Comparison of ENCODE assay signal across 28 cellular contexts in genomic region chr4:108828620-108829019, GRCh38.
DNase-seq lines count a peak whose midpoint lies in the region; ATAC-seq and TF ChIP-seq lines count a peak whose summit lies in the region.
"Had no signal": no experiment of that assay in that cellular context is flagged by ENCODE, and none has a peak within 500 bp of the region (broad histone marks: within the 10 kb centered on the region; RNA-seq: fewer than 3 reads in every experiment).

No MANE protein-coding gene starts in this region.

- TF ChIP-seq CTCF in mucosa of descending colon (IDR thresholded peaks at IDR 0.05): no peak

- peaks cover 3% of the 10 kb centered on the region for H3K4me1 ChIP-seq in mucosa of descending colon (ENCODE audit: low read depth)

- DNase-seq in NCI-H748 (lab: John Stamatoyannopoulos, UW; ENCODE audit: unreplicated experiment) (peak; percentile 16), NCI-H748 treated with DMSO at 0.1 percent for 48 hours (lab: John Stamatoyannopoulos, UW) (no peak), NCI-H1092 treated with DMSO at 0.1 percent for 48 hours (lab: John Stamatoyannopoulos, UW) (peak; percentile 17), dermis blood vessel endothelial cell (peak; percentile 15), mucosa of descending colon (peak in 1 of 3 donors; percentile 50), DMS153 treated with DMSO at 0.1 percent for 48 hours (lab: John Stamatoyannopoulos, UW; ENCODE audit: unreplicated experiment) (no peak), HK-2 (ENCODE audit: unreplicated experiment) (no peak), T-helper 1 cell (no peak)
- DNase-seq: ACHN; activated CD4-positive, alpha-beta memory T cell treated with anti-CD3 and anti-CD28 coated beads, Interleukin-2, amount 10 ng/mL, durations not matched to agents 7 days and 5 days; activated CD8-positive, alpha-beta memory T cell treated with anti-CD3 and anti-CD28 coated beads, Interleukin-2, amount 50 U/mL, for 4 hours; activated naive CD4-positive, alpha-beta T cell treated with anti-CD3 and anti-CD28 coated beads for 36 hours; CD8-positive, alpha-beta T cell; endodermal cell; foreskin melanocyte; heart right ventricle; kidney; NCI-H1436; NCI-H345; nephron progenitor cell; PC-3; retina; stimulated activated naive B cell treated with anti-CD40 and anti-IgM and Interleukin-4, amounts not matched to agents 10 μg/mL and 1 μg/mL and 100 μg/mL, for 72 hours; T-helper 2 cell; trophoblast cell had no signal

- H3K36me3 ChIP-seq in mucosa of descending colon (ENCODE audit: low read depth): no peaks in the 10 kb centered on the region
- H3K36me3 ChIP-seq: heart right ventricle had no signal

- peak; percentile 45 for ATAC-seq in mucosa of descending colon
- ATAC-seq: CD8-positive, alpha-beta T cell; GM12878; PC-3; stimulated activated naive B cell treated with anti-CD40 and anti-IgM and Interleukin-4, amounts not matched to agents 10 μg/mL and 1 μg/mL and 100 μg/mL, for 72 hours had no signal

- H3K4me3 ChIP-seq in mucosa of descending colon: no peak overlapping the region
- H3K4me3 ChIP-seq: GM12878, heart right ventricle, lung, skin epidermis had no signal

- H3K9me3 ChIP-seq in mucosa of descending colon: no peaks in the 10 kb centered on the region
- H3K9me3 ChIP-seq: heart right ventricle had no signal

- intact Hi-C loops in mucosa of descending colon (cut with DNase I, micrococcal nuclease): no loop called here

Comparison
In these comparisons a context has a peak if more than half of its experiments do, and no peak if none do; other contexts are left out.
1. DNase-seq: peak in NCI-H748 (single experiment), NCI-H1092 treated with DMSO at 0.1 percent for 48 hours (single experiment) and dermis blood vessel endothelial cell (single experiment); none in NCI-H748 treated with DMSO at 0.1 percent for 48 hours (single experiment), DMS153 treated with DMSO at 0.1 percent for 48 hours (single experiment), HK-2 (single experiment) and T-helper 1 cell (0 of 5).